ENCODE assay signal across 8 cellular contexts in the genomic region with DNA sequence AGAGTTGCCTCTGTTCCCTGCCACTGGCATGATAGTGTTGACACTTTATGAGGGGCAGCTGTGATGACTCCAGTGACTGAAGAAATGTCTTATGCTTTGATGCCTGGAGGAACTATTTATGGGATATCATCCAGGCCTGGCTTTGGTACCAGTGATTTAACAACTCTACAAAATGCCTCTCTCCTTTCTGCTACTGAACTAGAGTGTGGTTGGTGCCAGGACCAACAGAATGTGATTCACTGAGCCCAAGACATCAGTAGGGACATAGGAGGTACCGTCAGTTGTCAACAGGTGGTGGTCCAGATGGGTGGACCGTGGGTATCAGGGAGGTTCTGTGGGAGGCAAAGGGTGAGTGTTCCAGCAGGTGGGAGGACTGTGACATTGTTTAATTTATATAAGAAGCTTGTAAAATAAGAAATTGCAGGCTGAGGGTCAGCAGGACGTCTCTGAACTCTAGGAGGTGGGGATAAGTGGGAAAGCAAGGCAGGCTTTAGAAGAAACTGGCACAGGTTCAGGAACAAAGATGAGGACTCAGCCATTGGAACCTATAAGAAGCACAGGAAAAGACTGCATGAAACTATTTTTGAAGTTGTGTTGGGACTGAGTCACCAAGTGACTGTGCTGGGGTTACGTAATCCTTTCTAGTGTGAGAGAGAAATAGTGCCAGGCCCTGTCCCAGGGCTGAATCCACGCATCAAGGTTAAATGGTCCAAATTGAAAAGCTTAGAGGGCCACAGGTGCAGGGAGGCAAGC. TPM values are rescaled to one million over a fixed set of nuclear protein-coding genes. Genes with fewer than 3 reads are reported as not detected.
DNase-seq lines count a peak whose midpoint lies in the region; ATAC-seq and TF ChIP-seq lines count a peak whose summit lies in the region.

No MANE protein-coding gene starts in this region.

- peak; percentile 57 for DNase-seq in BJ (ENCODE audit: low read depth)
- DNase-seq in NCI-H460 (ENCODE audit: extremely low read depth, low read depth), result peak; percentile 56
- DNase-seq in dermis blood vessel endothelial cell, result peak; percentile 88
- DNase-seq in mucosa of descending colon, result no peak
- DNase-seq in activated T-cell treated with anti-CD3 and anti-CD28 coated beads, Interleukin-2, amount 50 U/mL, for 72 hours, result no peak
- DNase-seq in naive thymus-derived CD4-positive, alpha-beta T cell, result no peak
- no peak for DNase-seq in activated CD8-positive, alpha-beta memory T cell treated with anti-CD3 and anti-CD28 coated beads, Interleukin-2, amount 10 ng/mL, durations not matched to agents 7 days and 5 days

- H3K4me1 ChIP-seq in mucosa of descending colon (ENCODE audit: low read depth), result no peaks in the 10 kb centered on the region
- H3K4me1 ChIP-seq in naive thymus-derived CD4-positive, alpha-beta T cell (ENCODE audit: control insufficient read depth in 2 of 2, insufficient read depth in 2 of 2, low read length in 2 of 2), result no peaks in the 10 kb centered on the region

- no peak overlapping the region for H3K27ac ChIP-seq in naive thymus-derived CD4-positive, alpha-beta T cell (ENCODE audit: low read depth, low read length)

- TF ChIP-seq CTCF in BJ (IDR thresholded peaks at IDR 0.05; ENCODE audit: insufficient read depth, low read depth, low read length), result no peak
- no peak for TF ChIP-seq CTCF in mucosa of descending colon (IDR thresholded peaks at IDR 0.05)

- intact Hi-C loops in mucosa of descending colon (cut with DNase I, micrococcal nuclease), result no loop called here
- intact Hi-C loops in naive thymus-derived CD4-positive, alpha-beta T cell (cut with micrococcal nuclease), result no loop called here

- ATAC-seq in mucosa of descending colon (peak; percentile 50), GM18861 (IDR thresholded peaks at IDR 0.05; ENCODE audit: unreplicated experiment) (no peak)
- no peak for ATAC-seq in activated T-cell treated with anti-CD3 and anti-CD28 coated beads, Interleukin-2, amount 50 U/mL, for 72 hours (replicated peaks in 1 of 2)
- ATAC-seq in naive thymus-derived CD4-positive, alpha-beta T cell, result no peak
- ATAC-seq in activated CD8-positive, alpha-beta memory T cell treated with anti-CD3 and anti-CD28 coated beads, Interleukin-2, amount 10 ng/mL, durations not matched to agents 7 days and 5 days, result no peak

- H3K27ac Mint-ChIP-seq in activated T-cell treated with anti-CD3 and anti-CD28 coated beads, Interleukin-2, amount 50 U/mL, for 72 hours, result no peak overlapping the region
- no peak overlapping the region for H3K27ac Mint-ChIP-seq in naive thymus-derived CD4-positive, alpha-beta T cell
- H3K27ac Mint-ChIP-seq in activated CD8-positive, alpha-beta memory T cell treated with anti-CD3 and anti-CD28 coated beads, Interleukin-2, amount 10 ng/mL, durations not matched to agents 7 days and 5 days, result no peak overlapping the region

- no peaks in the 10 kb centered on the region for H3K4me1 Mint-ChIP-seq in activated T-cell treated with anti-CD3 and anti-CD28 coated beads, Interleukin-2, amount 50 U/mL, for 72 hours (ENCODE audit: low read depth)
- no peaks in the 10 kb centered on the region for H3K4me1 Mint-ChIP-seq in naive thymus-derived CD4-positive, alpha-beta T cell
- H3K4me1 Mint-ChIP-seq in activated CD8-positive, alpha-beta memory T cell treated with anti-CD3 and anti-CD28 coated beads, Interleukin-2, amount 10 ng/mL, durations not matched to agents 7 days and 5 days, result no peaks in the 10 kb centered on the region

- no peaks in the 10 kb centered on the region for H3K36me3 Mint-ChIP-seq in activated T-cell treated with anti-CD3 and anti-CD28 coated beads, Interleukin-2, amount 50 U/mL, for 72 hours (ENCODE audit: insufficient read depth in 2 of 2)
- no peaks in the 10 kb centered on the region for H3K36me3 Mint-ChIP-seq in naive thymus-derived CD4-positive, alpha-beta T cell
- H3K36me3 Mint-ChIP-seq in activated CD8-positive, alpha-beta memory T cell treated with anti-CD3 and anti-CD28 coated beads, Interleukin-2, amount 10 ng/mL, durations not matched to agents 7 days and 5 days, result no peaks in the 10 kb centered on the region

- H3K27me3 Mint-ChIP-seq in activated T-cell treated with anti-CD3 and anti-CD28 coated beads, Interleukin-2, amount 50 U/mL, for 72 hours (ENCODE audit: low read depth), result peaks cover 38% of the 10 kb centered on the region
- peaks cover 0 to 11% (median 6%) of the 10 kb centered on the region in 5 donors for H3K27me3 Mint-ChIP-seq in naive thymus-derived CD4-positive, alpha-beta T cell
- peaks cover 20% of the 10 kb centered on the region for H3K27me3 Mint-ChIP-seq in activated CD8-positive, alpha-beta memory T cell treated with anti-CD3 and anti-CD28 coated beads, Interleukin-2, amount 10 ng/mL, durations not matched to agents 7 days and 5 days

- H3K9me3 Mint-ChIP-seq in activated T-cell treated with anti-CD3 and anti-CD28 coated beads, Interleukin-2, amount 50 U/mL, for 72 hours, result peaks cover 2% of the 10 kb centered on the region in 2 donors
- peaks cover 0 to 14% (median 3%) of the 10 kb centered on the region in 11 donors for H3K9me3 Mint-ChIP-seq in naive thymus-derived CD4-positive, alpha-beta T cell
- H3K9me3 Mint-ChIP-seq in activated CD8-positive, alpha-beta memory T cell treated with anti-CD3 and anti-CD28 coated beads, Interleukin-2, amount 10 ng/mL, durations not matched to agents 7 days and 5 days (ENCODE audit: low read depth), result no peaks in the 10 kb centered on the region

- no peak overlapping the region for H3K4me3 Mint-ChIP-seq in activated T-cell treated with anti-CD3 and anti-CD28 coated beads, Interleukin-2, amount 50 U/mL, for 72 hours
- no peak overlapping the region for H3K4me3 Mint-ChIP-seq in naive thymus-derived CD4-positive, alpha-beta T cell
- no peak overlapping the region for H3K4me3 Mint-ChIP-seq in activated CD8-positive, alpha-beta memory T cell treated with anti-CD3 and anti-CD28 coated beads, Interleukin-2, amount 10 ng/mL, durations not matched to agents 7 days and 5 days

- H3K27me3 ChIP-seq in BJ (ENCODE audit: control insufficient read depth, insufficient read depth, low read length), result no peaks in the 10 kb centered on the region
- no peaks in the 10 kb centered on the region for H3K27me3 ChIP-seq in naive thymus-derived CD4-positive, alpha-beta T cell (ENCODE audit: control insufficient read depth in 2 of 2, insufficient read depth in 2 of 2, low read length in 2 of 2)

- no peaks in the 10 kb centered on the region for H3K9me3 ChIP-seq in mucosa of descending colon
- H3K9me3 ChIP-seq in naive thymus-derived CD4-positive, alpha-beta T cell (ENCODE audit: control insufficient read depth in 2 of 3, low read length in 3 of 3), result no peaks in the 10 kb centered on the region

- POLR2A ChIA-PET in BJ (lab: Charles Lee), result no interaction called here
- POLR2A ChIA-PET in naive thymus-derived CD4-positive, alpha-beta T cell (lab: Charles Lee), result no interaction called here

- CTCF ChIA-PET in BJ (lab: Yijun Ruan, JAX), result interaction anchor here (0.7 to 1.2 kb wide), 2 partner anchors 8 to 198 kb away, joined by 3 read pairs; no protein-coding TSS in a partner anchor
- CTCF ChIA-PET in naive thymus-derived CD4-positive, alpha-beta T cell (lab: Charles Lee), result no interaction called here
- CTCF ChIA-PET in activated CD8-positive, alpha-beta memory T cell treated with anti-CD3 and anti-CD28 coated beads, Interleukin-2, amount 10 ng/mL, durations not matched to agents 7 days and 5 days (lab: Charles Lee), result no interaction called here

- no peaks in the 10 kb centered on the region for H3K36me3 ChIP-seq in BJ (ENCODE audit: control insufficient read depth, insufficient read depth, low read length)
- no peaks in the 10 kb centered on the region for H3K36me3 ChIP-seq in mucosa of descending colon (ENCODE audit: low read depth)
- H3K36me3 ChIP-seq in naive thymus-derived CD4-positive, alpha-beta T cell (ENCODE audit: control insufficient read depth in 2 of 3, insufficient read depth in 3 of 3, low read length in 3 of 3), result no peaks in the 10 kb centered on the region

- H3K4me3 ChIP-seq in BJ (ENCODE audit: low read depth, low read length), result no peak overlapping the region
- H3K4me3 ChIP-seq in mucosa of descending colon, result no peak overlapping the region
- H3K4me3 ChIP-seq in naive thymus-derived CD4-positive, alpha-beta T cell (ENCODE audit: low read length), result no peak overlapping the region

RNA-seq across cellular contexts. Expression of a gene that starts 28.5 kb away (rescaled TPM):
- polyA plus RNA-seq in BJ (2011; rRNA removed), result 0.60 and 0.63 TPM in 2 replicates
- 0.36 and 0.90 TPM in 2 replicates for polyA minus RNA-seq in BJ (2011; rRNA and poly(A)+ RNA removed)
- not detected in 2 replicates for total RNA-seq in NCI-H460 (2014; rRNA removed; shearing (Covaris generic))
- not detected in 2 replicates for polyA plus RNA-seq in NCI-H460 (2014; cell fraction: nucleus; rRNA removed)
- total RNA-seq in dermis blood vessel endothelial cell (under 0.01 and 0.14 TPM in 2 replicates), mucosa of descending colon (1 to 10 TPM in 1 of 3 donors, under 1 TPM in 2; 0.26 to 2.9 (median 0.29) TPM)
- total RNA-seq in activated T-cell treated with anti-CD3 and anti-CD28 coated beads, Interleukin-2, amount 50 U/mL, for 72 hours, result not detected
- total RNA-seq in naive thymus-derived CD4-positive, alpha-beta T cell, result not detected
- not detected for polyA plus RNA-seq in naive thymus-derived CD4-positive, alpha-beta T cell
- not detected for total RNA-seq in activated CD8-positive, alpha-beta memory T cell treated with anti-CD3 and anti-CD28 coated beads, Interleukin-2, amount 10 ng/mL, durations not matched to agents 7 days and 5 days

Comparison
In these comparisons a context has a peak if more than half of its experiments do, and no peak if none do; other contexts are left out.
1. DNase-seq: peak in BJ (single experiment), NCI-H460 (single experiment) and dermis blood vessel endothelial cell (single experiment); none in mucosa of descending colon (0 of 3), activated T-cell treated with anti-CD3 and anti-CD28 coated beads, Interleukin-2, amount 50 U/mL, for 72 hours (0 of 2), naive thymus-derived CD4-positive, alpha-beta T cell (0 of 9) and activated CD8-positive, alpha-beta memory T cell treated with anti-CD3 and anti-CD28 coated beads, Interleukin-2, amount 10 ng/mL, durations not matched to agents 7 days and 5 days (single experiment).